10 cellular contexts compared by ENCODE assay signal in genomic region chr9:13688990-13689600, GRCh38.
DNase-seq lines count a peak whose midpoint lies in the region; ATAC-seq lines count a peak whose summit lies in the region.
"Had no signal": no experiment of that assay in that cellular context is flagged by ENCODE, and none has a peak within 500 bp of the region (broad histone marks: within the 10 kb centered on the region; RNA-seq: fewer than 3 reads in every experiment).

No MANE protein-coding gene starts in this region.

- no peak overlapping the region for H2AK5ac ChIP-seq in mesendoderm (ENCODE audit: low read length)

- H2BK120ac ChIP-seq in mesendoderm (ENCODE audit: low read depth, low read length), result no peak overlapping the region

- no peak overlapping the region for H3K4me2 ChIP-seq in mesendoderm (ENCODE audit: low read length)

- no peak overlapping the region for H3K4ac ChIP-seq in mesendoderm (ENCODE audit: low read depth, low read length)

- no peak for ATAC-seq in HG03159 (IDR thresholded peaks at IDR 0.05; ENCODE audit: unreplicated experiment)

- WGBS in mesendoderm (ENCODE audit: extremely low coverage, insufficient coverage, low lambda C conversion rate), result no CpG with 5 or more reads among the region's 1 CpG

- H3K27me3 ChIP-seq in mesendoderm (ENCODE audit: insufficient read depth, low read length, poor library complexity), result no peaks in the 10 kb centered on the region

- in situ Hi-C loops in Caki2 (cut with HindIII; ENCODE audit: low pct_unique_long_range_greater_than_20kb, low sequenced_read_pairs), result no loop called here

- no peak overlapping the region for H2BK5ac ChIP-seq in mesendoderm (ENCODE audit: low read length)

- H3K9ac ChIP-seq in mesendoderm (ENCODE audit: low read length), result no peak overlapping the region

- H3K23ac ChIP-seq in mesendoderm (ENCODE audit: low read length), result no peak overlapping the region

- H3K27ac ChIP-seq in mesendoderm (ENCODE audit: low read depth, low read length), result no peak overlapping the region

- no peak overlapping the region for H4K5ac ChIP-seq in mesendoderm (ENCODE audit: low read length)

- DNase-seq in Caki2 (ENCODE audit: low read depth), result peak; percentile 22
- peak; percentile 5 for DNase-seq in NCI-H2081 treated with DMSO at 0.1 percent for 48 hours (lab: John Stamatoyannopoulos, UW)
- peak; percentile 64 to 76 for DNase-seq in dermis microvascular lymphatic vessel endothelial cell (ENCODE audit: low read depth in 2 of 2)
- DNase-seq in mesendoderm, result peak; percentile 40
- DNase-seq in NCI-H524 treated with DMSO at 0.1 percent for 48 hours (lab: John Stamatoyannopoulos, UW), result no peak
- no peak for DNase-seq in activated CD4-positive, CD25-positive, alpha-beta regulatory T cell (lab: John Stamatoyannopoulos, UW)
- DNase-seq in NCI-H2029 treated with DMSO at 0.1 percent for 48 hours (lab: John Stamatoyannopoulos, UW), result no peak
- DNase-seq: naive B cell, NCI-H2029 had no signal

- H3K4me1 ChIP-seq in mesendoderm (ENCODE audit: control insufficient read depth, low read depth, low read length), result no peaks in the 10 kb centered on the region

- H3K36me3 ChIP-seq in mesendoderm (ENCODE audit: control insufficient read depth, insufficient read depth, low read length), result no peaks in the 10 kb centered on the region

- no peaks in the 10 kb centered on the region for H3K79me1 ChIP-seq in mesendoderm (ENCODE audit: low read length)

- H2BK15ac ChIP-seq in mesendoderm (replicated peaks; ENCODE audit: low read depth), result no peak overlapping the region

- no peak overlapping the region for H3K56ac ChIP-seq in mesendoderm (ENCODE audit: low read length)

- no peak overlapping the region for H3K4me3 ChIP-seq in mesendoderm (ENCODE audit: low read length)

- no peak overlapping the region for H3K18ac ChIP-seq in mesendoderm (ENCODE audit: low read length)

- H3K79me2 ChIP-seq in mesendoderm (ENCODE audit: control insufficient read depth, insufficient read depth, low read length), result no peaks in the 10 kb centered on the region

- no peak overlapping the region for H4K8ac ChIP-seq in mesendoderm (ENCODE audit: low read depth, low read length)

Comparison
In these comparisons a context has a peak if more than half of its experiments do, and no peak if none do; other contexts are left out.
1. DNase-seq: peak in Caki2 (single experiment), NCI-H2081 treated with DMSO at 0.1 percent for 48 hours (single experiment), dermis microvascular lymphatic vessel endothelial cell (2 of 2) and mesendoderm (single experiment); none in NCI-H524 treated with DMSO at 0.1 percent for 48 hours (single experiment), activated CD4-positive, CD25-positive, alpha-beta regulatory T cell (0 of 4) and NCI-H2029 treated with DMSO at 0.1 percent for 48 hours (single experiment).